Comparison of ENCODE assay signal across 10 cellular contexts in the genomic region with DNA sequence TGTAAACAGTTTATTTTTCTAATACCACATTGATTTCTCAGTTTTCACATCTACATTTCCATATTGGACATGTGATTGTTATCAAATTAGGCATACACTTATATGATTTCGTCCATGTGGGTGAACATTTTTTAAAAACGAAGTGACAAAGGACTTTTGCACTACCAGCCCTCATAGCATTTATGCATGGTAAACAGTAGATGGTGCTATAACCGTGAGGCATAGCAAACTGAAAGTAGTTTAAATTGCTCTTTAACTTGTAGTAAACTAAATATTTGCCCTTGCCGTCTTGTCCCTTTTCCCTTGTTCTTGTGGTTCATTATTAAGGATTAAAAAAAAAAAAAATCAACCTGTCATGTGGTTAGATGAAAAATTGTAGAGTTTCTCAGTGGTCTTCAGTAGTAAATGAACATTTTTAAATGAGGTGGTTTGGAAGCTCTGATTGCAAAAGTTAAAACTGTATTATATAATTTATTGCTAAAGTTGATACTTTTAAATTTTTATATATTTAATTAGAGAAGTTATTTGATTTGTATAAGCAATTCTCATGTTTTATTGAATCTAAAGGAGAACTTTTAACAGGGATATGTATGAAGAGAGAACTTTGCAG. TPM values are rescaled to one million over a fixed set of nuclear protein-coding genes. Genes with fewer than 3 reads are reported as not detected.
DNase-seq lines count a peak whose midpoint lies in the region; ATAC-seq lines count a peak whose summit lies in the region.
"Had no signal": no experiment of that assay in that cellular context is flagged by ENCODE, and none has a peak within 500 bp of the region (broad histone marks: within the 10 kb centered on the region; RNA-seq: fewer than 3 reads in every experiment).

No MANE protein-coding gene starts in this region.

- no peaks in the 10 kb centered on the region for H3K27me3 Mint-ChIP-seq in CD4-positive, alpha-beta memory T cell
- H3K27me3 Mint-ChIP-seq in activated T-helper 17 cell treated with anti-CD3 and anti-CD28 coated beads, Interleukin-2, amount 50 U/mL, for 72 hours, result no peaks in the 10 kb centered on the region

- POLR2A ChIA-PET in CD4-positive, alpha-beta memory T cell (lab: Charles Lee; ENCODE audit: partially characterized antibody), result interaction anchor here (0.6 kb wide), 1 partner anchor 77 kb away, joined by 4 read pairs; no protein-coding TSS in a partner anchor

- ATAC-seq in GM18519 (IDR thresholded peaks at IDR 0.05; ENCODE audit: low FRiP score, unreplicated experiment) (peak; percentile 85), HG02970 (IDR thresholded peaks at IDR 0.05; ENCODE audit: low FRiP score, unreplicated experiment) (peak; percentile 68)
- ATAC-seq in activated T-helper 17 cell treated with anti-CD3 and anti-CD28 coated beads, Interleukin-2, amount 50 U/mL, for 72 hours (replicated peaks), result peak; percentile 67

- peaks cover 0 to 5% (median 2%) of the 10 kb centered on the region in 4 donors for H3K4me1 Mint-ChIP-seq in CD4-positive, alpha-beta memory T cell
- H3K4me1 Mint-ChIP-seq in activated T-helper 17 cell treated with anti-CD3 and anti-CD28 coated beads, Interleukin-2, amount 50 U/mL, for 72 hours, result peaks cover 5% of the 10 kb centered on the region

- peaks cover 0 to 4% of the 10 kb centered on the region in 2 donors for H3K36me3 Mint-ChIP-seq in CD4-positive, alpha-beta memory T cell
- H3K36me3 Mint-ChIP-seq in activated T-helper 17 cell treated with anti-CD3 and anti-CD28 coated beads, Interleukin-2, amount 50 U/mL, for 72 hours (ENCODE audit: low read depth), result peaks cover 5% of the 10 kb centered on the region

- peak overlapping the region in 5 of 7 donors; percentile 67 to 89 (median 82) for H3K27ac Mint-ChIP-seq in CD4-positive, alpha-beta memory T cell
- no peak overlapping the region for H3K27ac Mint-ChIP-seq in activated T-helper 17 cell treated with anti-CD3 and anti-CD28 coated beads, Interleukin-2, amount 50 U/mL, for 72 hours

- no peaks in the 10 kb centered on the region for H3K27me3 ChIP-seq in CD4-positive, alpha-beta memory T cell (ENCODE audit: insufficient read depth, low read length)

- no peak overlapping the region for H3K4me3 ChIP-seq in CD4-positive, alpha-beta memory T cell (ENCODE audit: low read length in 2 of 2)

- peak in 4 of 5 donors; percentile 40 to 57 (median 52) for DNase-seq in CD4-positive, alpha-beta memory T cell
- peak; percentile 32 for DNase-seq in NCI-H2029 (lab: John Stamatoyannopoulos, UW)
- DNase-seq in glomerular endothelial cell (ENCODE audit: extremely low read depth, low read depth, low spot score), result peak; percentile 55
- DNase-seq in pulmonary artery endothelial cell (ENCODE audit: low read depth, low spot score), result peak; percentile 35
- no peak for DNase-seq in T1000 (lab: John Stamatoyannopoulos, UW)

- H3K9me3 Mint-ChIP-seq in CD4-positive, alpha-beta memory T cell, result no peaks in the 10 kb centered on the region
- no peaks in the 10 kb centered on the region for H3K9me3 Mint-ChIP-seq in activated T-helper 17 cell treated with anti-CD3 and anti-CD28 coated beads, Interleukin-2, amount 50 U/mL, for 72 hours

- H3K9me3 ChIP-seq in CD4-positive, alpha-beta memory T cell (ENCODE audit: control insufficient read depth in 1 of 2, low read length in 2 of 2), result no peaks in the 10 kb centered on the region

- intact Hi-C loops in CD4-positive, alpha-beta memory T cell (cut with micrococcal nuclease), result loop anchor here (1.0 to 5.0 kb wide), 2 partner anchors 65 to 243 kb away; no protein-coding TSS in a partner anchor

- H3K4me3 Mint-ChIP-seq in CD4-positive, alpha-beta memory T cell, result peak overlapping the region; percentile 68 to 90 (median 82)
- H3K4me3 Mint-ChIP-seq in activated T-helper 17 cell treated with anti-CD3 and anti-CD28 coated beads, Interleukin-2, amount 50 U/mL, for 72 hours, result peak overlapping the region; percentile 59

- peaks cover 5% of the 10 kb centered on the region for H3K4me1 ChIP-seq in CD4-positive, alpha-beta memory T cell (ENCODE audit: insufficient read depth, low read length)

- no peak overlapping the region for H3K27ac ChIP-seq in CD4-positive, alpha-beta memory T cell (ENCODE audit: low read depth, low read length)

- no peaks in the 10 kb centered on the region for H3K36me3 ChIP-seq in CD4-positive, alpha-beta memory T cell (ENCODE audit: insufficient read depth, low read length)

- CTCF ChIA-PET in CD4-positive, alpha-beta memory T cell (lab: Charles Lee; ENCODE audit: partially characterized antibody), result interaction anchor here (0.6 to 4.8 kb wide), 11 partner anchors 10 to 245 kb away, joined by 3 to 71 read pairs (median 6); partner anchors contain the start of genes ARL13B, DHFR2 and NSUN3

RNA-seq across cellular contexts. Expression of gene STX19, which starts 24.0 kb away (rescaled TPM):
- total RNA-seq in CD4-positive, alpha-beta memory T cell, result under 1 TPM in 1 of 2 experiments, not detected in 1; 0.39 TPM
- under 1 TPM in 1 of 2 donors, not detected in 1; 0.39 TPM for polyA plus RNA-seq in CD4-positive, alpha-beta memory T cell
- total RNA-seq in activated T-helper 17 cell treated with anti-CD3 and anti-CD28 coated beads, Interleukin-2, amount 50 U/mL, for 72 hours, result not detected
- total RNA-seq in glomerular endothelial cell (not detected in 2 replicates), pulmonary artery endothelial cell (not detected in 2 replicates)
- total RNA-seq: activated CD8-positive, alpha-beta memory T cell treated with anti-CD3 and anti-CD28 coated beads for 36 hours; subcutaneous adipose tissue had no signal

RNA-seq across cellular contexts. Expression of gene ARL13B, which starts 24.5 kb away (rescaled TPM):
- 10 to 100 TPM; 11.7 to 12.0 TPM for total RNA-seq in CD4-positive, alpha-beta memory T cell
- 1 to 10 TPM; 6.2 to 6.3 TPM for polyA plus RNA-seq in CD4-positive, alpha-beta memory T cell
- 1 to 10 TPM; 6.7 to 9.4 TPM for total RNA-seq in activated T-helper 17 cell treated with anti-CD3 and anti-CD28 coated beads, Interleukin-2, amount 50 U/mL, for 72 hours
- total RNA-seq in glomerular endothelial cell, result 6.3 and 6.6 TPM in 2 replicates
- total RNA-seq in pulmonary artery endothelial cell, result 8.8 and 13.7 TPM in 2 replicates

RNA-seq across cellular contexts. Expression of gene PROS1, which starts 30.7 kb away (rescaled TPM):
- not detected for total RNA-seq in CD4-positive, alpha-beta memory T cell
- not detected for polyA plus RNA-seq in CD4-positive, alpha-beta memory T cell
- 1 to 10 TPM; 1.1 to 2.8 TPM for total RNA-seq in activated T-helper 17 cell treated with anti-CD3 and anti-CD28 coated beads, Interleukin-2, amount 50 U/mL, for 72 hours
- total RNA-seq in glomerular endothelial cell (25.4 and 26.1 TPM in 2 replicates), pulmonary artery endothelial cell (10.6 and 11.2 TPM in 2 replicates)

RNA-seq across cellular contexts. Expression of gene DHFR2, which starts 58.3 kb away (rescaled TPM):
- 10 to 100 TPM; 15.9 TPM for total RNA-seq in CD4-positive, alpha-beta memory T cell
- 1 to 10 TPM; 1.2 to 5.9 TPM for polyA plus RNA-seq in CD4-positive, alpha-beta memory T cell
- total RNA-seq in activated T-helper 17 cell treated with anti-CD3 and anti-CD28 coated beads, Interleukin-2, amount 50 U/mL, for 72 hours, result 1 to 10 TPM; 7.9 to 9.4 TPM
- total RNA-seq in glomerular endothelial cell (2.5 and 2.6 TPM in 2 replicates), pulmonary artery endothelial cell (2.6 and 3.0 TPM in 2 replicates)

RNA-seq across cellular contexts. Expression of gene NSUN3, which starts 58.5 kb away (rescaled TPM):
- total RNA-seq in CD4-positive, alpha-beta memory T cell, result 10 to 100 TPM; 20.4 to 23.1 TPM
- polyA plus RNA-seq in CD4-positive, alpha-beta memory T cell, result 10 to 100 TPM in 1 of 2 donors, 1 to 10 TPM in 1; 10.0 to 11.9 TPM
- total RNA-seq in activated T-helper 17 cell treated with anti-CD3 and anti-CD28 coated beads, Interleukin-2, amount 50 U/mL, for 72 hours, result 10 to 100 TPM; 17.8 to 25.8 TPM
- total RNA-seq in glomerular endothelial cell (5.7 and 12.6 TPM in 2 replicates), pulmonary artery endothelial cell (13.7 and 15.6 TPM in 2 replicates)
